In the genomic region with DNA sequence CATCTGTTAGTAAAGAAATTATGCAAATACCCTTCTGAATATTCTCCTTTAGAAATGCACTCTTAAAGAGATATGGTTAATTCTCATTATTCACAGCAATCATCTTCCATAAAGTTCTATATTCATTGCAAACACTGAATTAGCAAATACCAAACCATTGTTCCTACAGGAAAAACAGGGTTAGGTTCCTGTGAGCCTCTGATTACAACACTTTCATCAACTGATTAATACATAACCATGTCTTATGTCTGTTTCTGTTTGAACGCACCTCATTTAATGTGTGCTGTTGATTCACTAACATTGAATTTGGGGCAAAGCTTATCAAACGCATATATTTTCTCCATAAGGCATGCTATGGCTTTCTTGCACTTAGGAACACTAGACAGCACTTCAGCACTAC, we compare ENCODE assay signal across 18 cellular contexts. TPM values are rescaled to one million over a fixed set of nuclear protein-coding genes. Genes with fewer than 3 reads are reported as not detected.
A peak's percentile ranks its signal among the peaks of the same experiment; 100 is the strongest.
DNase-seq lines count a peak whose midpoint lies in the region; ATAC-seq and TF ChIP-seq lines count a peak whose summit lies in the region.
"Had no signal": no experiment of that assay in that cellular context is flagged by ENCODE, and none has a peak within 500 bp of the region (broad histone marks: within the 10 kb centered on the region; RNA-seq: fewer than 3 reads in every experiment).

No MANE protein-coding gene starts in this region.

- peak overlapping the region; percentile 85 for H3K27ac ChIP-seq in MM.1S (ENCODE audit: low read length)
- H3K27ac ChIP-seq in parathyroid adenoma: peak overlapping the region; percentile 72
- no peak overlapping the region for H3K27ac ChIP-seq in CD8-positive, alpha-beta memory T cell (ENCODE audit: low read depth, low read length)
- H3K27ac ChIP-seq: 22Rv1 had no signal

- H3K4me2 ChIP-seq in MM.1S (ENCODE audit: low read depth, low read length) (peak overlapping the region; percentile 58), parathyroid adenoma (ENCODE audit: low read length) (no peak overlapping the region)

- POLR2A ChIA-PET in CD8-positive, alpha-beta memory T cell (lab: Charles Lee): no interaction called here
- POLR2A ChIA-PET in activated CD4-positive, alpha-beta T cell treated with anti-CD3 and anti-CD28 coated beads, Interleukin-2, amount 10 ng/mL, durations not matched to agents 7 days and 5 days (lab: Charles Lee): no interaction called here

- H3K27me3 ChIP-seq in MM.1S (replicated peaks; ENCODE audit: insufficient read depth, low read length) (no peaks in the 10 kb centered on the region), parathyroid adenoma (ENCODE audit: control insufficient read depth, insufficient read depth, low read length) (no peaks in the 10 kb centered on the region)
- no peaks in the 10 kb centered on the region for H3K27me3 ChIP-seq in CD8-positive, alpha-beta memory T cell (ENCODE audit: insufficient read depth, low read length, poor library complexity, severe bottlenecking)
- H3K27me3 ChIP-seq: BLaER1 treated with 17β-estradiol and CSF1 and Interleukin-3, amounts not matched to agents 10 nM and 100 nM had no signal

- peaks cover 23% of the 10 kb centered on the region for H3K4me1 ChIP-seq in MM.1S (ENCODE audit: low read length)
- H3K4me1 ChIP-seq in parathyroid adenoma: no peaks in the 10 kb centered on the region
- H3K4me1 ChIP-seq in CD8-positive, alpha-beta memory T cell (ENCODE audit: insufficient read depth, low read length): no peaks in the 10 kb centered on the region

- H3K36me3 ChIP-seq in MM.1S (replicated peaks; ENCODE audit: insufficient read depth, low read length): no peaks in the 10 kb centered on the region
- H3K36me3 ChIP-seq in parathyroid adenoma (ENCODE audit: control insufficient read depth, insufficient read depth, low read length): no peaks in the 10 kb centered on the region
- H3K36me3 ChIP-seq in CD8-positive, alpha-beta memory T cell (ENCODE audit: insufficient read depth, low read length): no peaks in the 10 kb centered on the region

- H3K9ac ChIP-seq in MM.1S (ENCODE audit: low read length): peak overlapping the region; percentile 37; the same call in 1 of the 2 replicates
- no peak overlapping the region for H3K9ac ChIP-seq in parathyroid adenoma

- CTCF ChIA-PET in CD8-positive, alpha-beta memory T cell (lab: Charles Lee): interaction anchor here (1.4 kb wide), 1 partner anchor 8 kb away, joined by 3 read pairs; no protein-coding TSS in a partner anchor
- CTCF ChIA-PET in activated CD4-positive, alpha-beta T cell treated with anti-CD3 and anti-CD28 coated beads, Interleukin-2, amount 10 ng/mL, durations not matched to agents 7 days and 5 days (lab: Charles Lee): no interaction called here

- H3K9me3 Mint-ChIP-seq in CD14-positive monocyte: peaks cover 6 to 21% (median 9%) of the 10 kb centered on the region in 7 donors
- no peaks in the 10 kb centered on the region for H3K9me3 Mint-ChIP-seq in endothelial cell (ENCODE audit: unreplicated experiment)
- H3K9me3 Mint-ChIP-seq in CD8-positive, alpha-beta memory T cell: peaks cover 0 to 3% (median 2%) of the 10 kb centered on the region in 5 donors
- H3K9me3 Mint-ChIP-seq in activated CD4-positive, alpha-beta T cell treated with anti-CD3 and anti-CD28 coated beads, Interleukin-2, amount 10 ng/mL, durations not matched to agents 7 days and 5 days: peaks cover 5% of the 10 kb centered on the region

- H3F3A ChIP-seq in MM.1S (ENCODE audit: insufficient read depth, low read length): peaks cover 17% of the 10 kb centered on the region

- no peak overlapping the region for H2AFZ ChIP-seq in MM.1S (ENCODE audit: low read length)
- no peak overlapping the region for H2AFZ ChIP-seq in parathyroid adenoma

- H3K9me2 ChIP-seq in MM.1S (replicated peaks; ENCODE audit: insufficient read depth, low read length): no peaks in the 10 kb centered on the region

- DNase-seq in CD14-positive monocyte (ENCODE audit: low spot score) (no peak), MM.1S (no peak), endothelial cell (ENCODE audit: low spot score) (no peak), midbrain (lab: John Stamatoyannopoulos, UW) (no peak)
- DNase-seq in CD8-positive, alpha-beta memory T cell: no peak
- DNase-seq in activated CD4-positive, alpha-beta T cell treated with anti-CD3 and anti-CD28 coated beads, Interleukin-2, amount 10 ng/mL, durations not matched to agents 7 days and 5 days: no peak
- DNase-seq: ACHN, NCI-H1092, NCI-H146, NCI-H2029, NCI-H226, NCI-H510A treated with DMSO at 0.1 percent for 48 hours, NCI-H82, OCI-M1 had no signal

- H3K9me3 ChIP-seq in MM.1S (replicated peaks; ENCODE audit: insufficient read depth, low read length) (no peaks in the 10 kb centered on the region), parathyroid adenoma (ENCODE audit: control insufficient read depth, low read length) (no peaks in the 10 kb centered on the region)
- no peaks in the 10 kb centered on the region for H3K9me3 ChIP-seq in CD8-positive, alpha-beta memory T cell (ENCODE audit: low read length)

- H3K4me1 Mint-ChIP-seq in CD14-positive monocyte: peaks cover 7% of the 10 kb centered on the region
- peaks cover 10% of the 10 kb centered on the region for H3K4me1 Mint-ChIP-seq in endothelial cell (ENCODE audit: unreplicated experiment)
- H3K4me1 Mint-ChIP-seq in CD8-positive, alpha-beta memory T cell: peaks cover 11 to 26% (median 24%) of the 10 kb centered on the region in 3 donors
- H3K4me1 Mint-ChIP-seq in activated CD4-positive, alpha-beta T cell treated with anti-CD3 and anti-CD28 coated beads, Interleukin-2, amount 10 ng/mL, durations not matched to agents 7 days and 5 days: peaks cover 2% of the 10 kb centered on the region

- H4K20me1 ChIP-seq in MM.1S (ENCODE audit: insufficient read depth, low read length): no peaks in the 10 kb centered on the region

- no peak for ATAC-seq in GM21737 (IDR thresholded peaks at IDR 0.05; ENCODE audit: unreplicated experiment)

- H3K79me2 ChIP-seq in MM.1S (ENCODE audit: low read length): no peaks in the 10 kb centered on the region; the same call in 1 of the 2 replicates
- H3K79me2 ChIP-seq in parathyroid adenoma: peaks cover under 1% of the 10 kb centered on the region

- peak overlapping the region; percentile 7; the same call in 1 of the 2 replicates for H3K4me3 ChIP-seq in MM.1S (ENCODE audit: low read length)
- H3K4me3 ChIP-seq in parathyroid adenoma (ENCODE audit: low read depth, low read length): no peak overlapping the region
- H3K4me3 ChIP-seq in CD8-positive, alpha-beta memory T cell (ENCODE audit: low read length): no peak overlapping the region
- H3K4me3 ChIP-seq: BLaER1 treated with 17β-estradiol and CSF1 and Interleukin-3, amounts not matched to agents 10 nM and 100 nM had no signal

- TF ChIP-seq CTCF in CD14-positive monocyte (IDR thresholded peaks at IDR 0.05): no peak
- no peak for TF ChIP-seq CTCF in MM.1S (IDR thresholded peaks at IDR 0.05; ENCODE audit: low read length)
- no peak for TF ChIP-seq CTCF in endothelial cell (IDR thresholded peaks at IDR 0.05; ENCODE audit: unreplicated experiment)
- TF ChIP-seq CTCF in parathyroid adenoma (IDR thresholded peaks at IDR 0.05): no peak

- intact Hi-C loops in CD14-positive monocyte (cut with micrococcal nuclease): no loop called here

- no peak overlapping the region for H3K4me3 Mint-ChIP-seq in CD14-positive monocyte
- peak overlapping the region; percentile 47 for H3K4me3 Mint-ChIP-seq in endothelial cell (ENCODE audit: unreplicated experiment)
- no peak overlapping the region for H3K4me3 Mint-ChIP-seq in CD8-positive, alpha-beta memory T cell
- no peak overlapping the region for H3K4me3 Mint-ChIP-seq in activated CD4-positive, alpha-beta T cell treated with anti-CD3 and anti-CD28 coated beads, Interleukin-2, amount 10 ng/mL, durations not matched to agents 7 days and 5 days

- no peaks in the 10 kb centered on the region for H3K27me3 Mint-ChIP-seq in CD14-positive monocyte (ENCODE audit: low read depth in 3 of 3)
- H3K27me3 Mint-ChIP-seq in endothelial cell (ENCODE audit: unreplicated experiment): peaks cover 1% of the 10 kb centered on the region
- no peaks in the 10 kb centered on the region for H3K27me3 Mint-ChIP-seq in CD8-positive, alpha-beta memory T cell
- H3K27me3 Mint-ChIP-seq in activated CD4-positive, alpha-beta T cell treated with anti-CD3 and anti-CD28 coated beads, Interleukin-2, amount 10 ng/mL, durations not matched to agents 7 days and 5 days: no peaks in the 10 kb centered on the region

- H3K27ac Mint-ChIP-seq in CD14-positive monocyte: peak overlapping the region in 4 of 7 donors; percentile 18 to 77 (median 42)
- no peak overlapping the region for H3K27ac Mint-ChIP-seq in endothelial cell (ENCODE audit: unreplicated experiment)
- H3K27ac Mint-ChIP-seq in CD8-positive, alpha-beta memory T cell: no peak overlapping the region
- no peak overlapping the region for H3K27ac Mint-ChIP-seq in activated CD4-positive, alpha-beta T cell treated with anti-CD3 and anti-CD28 coated beads, Interleukin-2, amount 10 ng/mL, durations not matched to agents 7 days and 5 days

- H3K36me3 Mint-ChIP-seq in CD14-positive monocyte (peaks cover 58 to 78% of the 10 kb centered on the region in 2 donors), endothelial cell (ENCODE audit: low read depth, unreplicated experiment) (peaks cover 70% of the 10 kb centered on the region)
- peaks cover 31 to 66% (median 46%) of the 10 kb centered on the region in 3 donors for H3K36me3 Mint-ChIP-seq in CD8-positive, alpha-beta memory T cell
- H3K36me3 Mint-ChIP-seq in activated CD4-positive, alpha-beta T cell treated with anti-CD3 and anti-CD28 coated beads, Interleukin-2, amount 10 ng/mL, durations not matched to agents 7 days and 5 days (ENCODE audit: low read depth): peaks cover 52% of the 10 kb centered on the region

RNA-seq across cellular contexts. Expression of a gene that starts 16.8 kb away (rescaled TPM):
- 10 to 100 TPM; 43.4 to 45.4 TPM for polyA plus RNA-seq in CD14-positive monocyte
- total RNA-seq in endothelial cell (ENCODE audit: unreplicated experiment): 51.1 TPM
- total RNA-seq in CD8-positive, alpha-beta memory T cell: 10 to 100 TPM; 24.7 to 25.0 TPM
- polyA plus RNA-seq in CD8-positive, alpha-beta memory T cell: 17.4 TPM
- total RNA-seq in activated CD4-positive, alpha-beta T cell treated with anti-CD3 and anti-CD28 coated beads, Interleukin-2, amount 10 ng/mL, durations not matched to agents 7 days and 5 days: 10 to 100 TPM; 30.5 to 32.1 TPM

Comparison
In these comparisons a context has a peak if more than half of its experiments do, and no peak if none do; other contexts are left out.
1. H3K27ac Mint-ChIP-seq: peak in CD14-positive monocyte (4 of 7); none in endothelial cell (single experiment), CD8-positive, alpha-beta memory T cell (0 of 8) and activated CD4-positive, alpha-beta T cell treated with anti-CD3 and anti-CD28 coated beads, Interleukin-2, amount 10 ng/mL, durations not matched to agents 7 days and 5 days (single experiment).